ENCODE assay signal across 18 cellular contexts in genomic region chr10:26960308-26960707, GRCh38.
"Had no signal": no experiment of that assay in that cellular context is flagged by ENCODE, and none has a peak within 500 bp of the region (broad histone marks: within the 10 kb centered on the region; RNA-seq: fewer than 3 reads in every experiment).

No MANE protein-coding gene starts in this region.

- H3K4me1 ChIP-seq: gastrocnemius medialis, left ventricle myocardium inferior, tibial nerve had no signal

- H3K9me3 ChIP-seq: gastrocnemius medialis, left ventricle myocardium inferior, tibial nerve had no signal

- H3K4me3 ChIP-seq: gastrocnemius medialis, left ventricle myocardium inferior, tibial nerve had no signal

- H3K36me3 ChIP-seq: gastrocnemius medialis, left ventricle myocardium inferior had no signal

- H3K27me3 ChIP-seq: gastrocnemius medialis, tibial nerve had no signal

- ATAC-seq: activated CD8-positive, alpha-beta memory T cell treated with anti-CD3 and anti-CD28 coated beads, Interleukin-2, amount 10 ng/mL, durations not matched to agents 7 days and 5 days; activated CD8-positive, alpha-beta T cell treated with anti-CD3 and anti-CD28 coated beads for 36 hours; natural killer cell treated with Interleukin-12 subunit alpha and Interleukin-12 subunit beta and Interleukin-15 and Interleukin-18, amount 100 ng/mL, for 72 hours; stimulated activated naive CD8-positive, alpha-beta T cell treated with anti-CD3 and anti-CD28 coated beads, Interleukin-15, amount 100 ng/mL, for 72 hours had no signal

- H3K27ac ChIP-seq: epithelial cell of prostate, gastrocnemius medialis, left ventricle myocardium inferior, tibial nerve had no signal

- DNase-seq: activated CD4-positive, alpha-beta T cell treated with anti-CD3 and anti-CD28 coated beads, Interleukin-2, amount 10 ng/mL, durations not matched to agents 7 days and 5 days; activated CD8-positive, alpha-beta memory T cell treated with anti-CD3 and anti-CD28 coated beads, Interleukin-2, amount 10 ng/mL, durations not matched to agents 7 days and 5 days; activated CD8-positive, alpha-beta T cell treated with anti-CD3 and anti-CD28 coated beads for 36 hours; activated effector memory CD4-positive, alpha-beta T cell treated with anti-CD3 and anti-CD28 coated beads, Interleukin-2, amount 50 U/mL, for 16 hours; activated naive CD4-positive, alpha-beta T cell treated with anti-CD3 and anti-CD28 coated beads, Interleukin-2, amount 10 ng/mL, durations not matched to agents 7 days and 5 days; activated T-cell treated with anti-CD3 and anti-CD28 coated beads for 4 hours; anterior cingulate cortex; gastrocnemius medialis; hippocampal formation; kidney glomerular epithelial cell; left ventricle myocardium inferior; mammary epithelial cell; midbrain; stimulated activated CD4-positive, alpha-beta T cell treated with anti-CD3 and anti-CD28 coated beads, Interleukin-4, amount 100 ng/mL, for 24 hours; stimulated activated naive CD8-positive, alpha-beta T cell treated with anti-CD3 and anti-CD28 coated beads, Interleukin-15, amount 100 ng/mL, for 72 hours had no signal
